1 cellular context compared by ENCODE assay signal in the genomic region with DNA sequence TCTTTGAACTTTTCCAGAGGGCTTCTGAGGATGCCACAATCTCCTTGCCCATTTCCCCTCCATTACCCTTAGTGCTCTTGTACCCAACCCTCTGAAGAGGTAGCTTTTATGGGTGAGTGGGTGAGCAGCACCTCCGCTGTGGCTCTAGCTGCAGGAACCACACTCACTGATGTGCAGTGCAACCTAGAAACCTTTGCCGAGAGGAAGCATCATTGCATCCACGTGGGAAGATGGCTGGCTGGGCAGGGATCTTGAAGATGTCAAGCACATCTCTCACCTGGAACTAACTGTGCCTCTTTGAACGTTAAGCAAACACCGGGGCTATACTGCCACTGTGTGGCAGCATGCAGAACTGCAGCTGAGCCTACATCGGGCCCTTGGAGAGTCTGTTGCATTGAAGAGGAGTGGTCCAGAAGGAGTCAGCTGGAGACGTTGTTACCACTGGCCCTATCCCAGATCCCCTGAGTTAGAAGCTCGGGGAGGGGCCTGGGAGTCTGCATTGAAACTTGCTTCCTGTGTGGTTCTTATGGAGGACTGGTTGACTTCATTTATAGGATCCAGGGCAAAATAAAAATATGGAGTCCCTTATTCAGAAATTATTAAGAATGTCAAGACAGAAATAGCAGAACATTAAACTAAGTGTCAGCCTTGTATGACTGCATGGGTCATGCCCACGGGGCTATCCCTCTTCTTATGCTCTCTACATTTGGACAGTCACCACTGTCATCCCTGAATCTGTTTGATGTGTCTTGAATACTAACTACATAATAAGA.
TF ChIP-seq lines count a peak whose summit lies in the region.

No MANE protein-coding gene starts in this region.

TF ChIP-seq in HepG2, 621 proteins besides CTCF, POLR2A, EP300 and RAD21 (continued from another document and continues in another):
- TF ChIP-seq, protein P1, sequence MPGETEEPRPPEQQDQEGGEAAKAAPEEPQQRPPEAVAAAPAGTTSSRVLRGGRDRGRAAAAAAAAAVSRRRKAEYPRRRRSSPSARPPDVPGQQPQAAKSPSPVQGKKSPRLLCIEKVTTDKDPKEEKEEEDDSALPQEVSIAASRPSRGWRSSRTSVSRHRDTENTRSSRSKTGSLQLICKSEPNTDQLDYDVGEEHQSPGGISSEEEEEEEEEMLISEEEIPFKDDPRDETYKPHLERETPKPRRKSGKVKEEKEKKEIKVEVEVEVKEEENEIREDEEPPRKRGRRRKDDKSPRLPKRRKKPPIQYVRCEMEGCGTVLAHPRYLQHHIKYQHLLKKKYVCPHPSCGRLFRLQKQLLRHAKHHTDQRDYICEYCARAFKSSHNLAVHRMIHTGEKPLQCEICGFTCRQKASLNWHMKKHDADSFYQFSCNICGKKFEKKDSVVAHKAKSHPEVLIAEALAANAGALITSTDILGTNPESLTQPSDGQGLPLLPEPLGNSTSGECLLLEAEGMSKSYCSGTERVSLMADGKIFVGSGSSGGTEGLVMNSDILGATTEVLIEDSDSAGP (CRISPR knock-in tag; IDR thresholded peaks at IDR 0.05; ENCODE audit: borderline replicate concordance): peak; percentile 36; the same call in 1 of the 2 replicates
- TF ChIP-seq GFI1 (CRISPR knock-in tag; IDR thresholded peaks at IDR 0.05; ENCODE audit: borderline replicate concordance): no peak
- peak; percentile 64; the same call in 1 of the 2 replicates for TF ChIP-seq ZSCAN31 (CRISPR knock-in tag; IDR thresholded peaks at IDR 0.05; ENCODE audit: low read depth)
- TF ChIP-seq ZNF780A (CRISPR knock-in tag; IDR thresholded peaks at IDR 0.05): no peak
- peak; percentile 57; the same call in 1 of the 2 replicates for TF ChIP-seq ZNF501 (CRISPR knock-in tag; IDR thresholded peaks at IDR 0.05)
- no peak for TF ChIP-seq SRSF9 (IDR thresholded peaks at IDR 0.05; ENCODE audit: borderline replicate concordance, insufficient read depth, low read depth, low read length, poor library complexity, severe bottlenecking)
- no peak for TF ChIP-seq FOSL1 (CRISPR knock-in tag; IDR thresholded peaks at IDR 0.05; ENCODE audit: borderline replicate concordance)
- TF ChIP-seq, protein P2, sequence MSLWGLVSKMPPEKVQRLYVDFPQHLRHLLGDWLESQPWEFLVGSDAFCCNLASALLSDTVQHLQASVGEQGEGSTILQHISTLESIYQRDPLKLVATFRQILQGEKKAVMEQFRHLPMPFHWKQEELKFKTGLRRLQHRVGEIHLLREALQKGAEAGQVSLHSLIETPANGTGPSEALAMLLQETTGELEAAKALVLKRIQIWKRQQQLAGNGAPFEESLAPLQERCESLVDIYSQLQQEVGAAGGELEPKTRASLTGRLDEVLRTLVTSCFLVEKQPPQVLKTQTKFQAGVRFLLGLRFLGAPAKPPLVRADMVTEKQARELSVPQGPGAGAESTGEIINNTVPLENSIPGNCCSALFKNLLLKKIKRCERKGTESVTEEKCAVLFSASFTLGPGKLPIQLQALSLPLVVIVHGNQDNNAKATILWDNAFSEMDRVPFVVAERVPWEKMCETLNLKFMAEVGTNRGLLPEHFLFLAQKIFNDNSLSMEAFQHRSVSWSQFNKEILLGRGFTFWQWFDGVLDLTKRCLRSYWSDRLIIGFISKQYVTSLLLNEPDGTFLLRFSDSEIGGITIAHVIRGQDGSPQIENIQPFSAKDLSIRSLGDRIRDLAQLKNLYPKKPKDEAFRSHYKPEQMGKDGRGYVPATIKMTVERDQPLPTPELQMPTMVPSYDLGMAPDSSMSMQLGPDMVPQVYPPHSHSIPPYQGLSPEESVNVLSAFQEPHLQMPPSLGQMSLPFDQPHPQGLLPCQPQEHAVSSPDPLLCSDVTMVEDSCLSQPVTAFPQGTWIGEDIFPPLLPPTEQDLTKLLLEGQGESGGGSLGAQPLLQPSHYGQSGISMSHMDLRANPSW (CRISPR knock-in tag; IDR thresholded peaks at IDR 0.05; ENCODE audit: borderline replicate concordance): no peak
- peak; percentile 30; the same call in 1 of the 2 replicates for TF ChIP-seq ZFX (CRISPR knock-in tag; IDR thresholded peaks at IDR 0.05; ENCODE audit: low read depth)
- TF ChIP-seq ZNF235 (CRISPR knock-in tag; IDR thresholded peaks at IDR 0.05; ENCODE audit: borderline replicate concordance): no peak
- TF ChIP-seq NFRKB (IDR thresholded peaks at IDR 0.05): no peak
- TF ChIP-seq, protein P3, sequence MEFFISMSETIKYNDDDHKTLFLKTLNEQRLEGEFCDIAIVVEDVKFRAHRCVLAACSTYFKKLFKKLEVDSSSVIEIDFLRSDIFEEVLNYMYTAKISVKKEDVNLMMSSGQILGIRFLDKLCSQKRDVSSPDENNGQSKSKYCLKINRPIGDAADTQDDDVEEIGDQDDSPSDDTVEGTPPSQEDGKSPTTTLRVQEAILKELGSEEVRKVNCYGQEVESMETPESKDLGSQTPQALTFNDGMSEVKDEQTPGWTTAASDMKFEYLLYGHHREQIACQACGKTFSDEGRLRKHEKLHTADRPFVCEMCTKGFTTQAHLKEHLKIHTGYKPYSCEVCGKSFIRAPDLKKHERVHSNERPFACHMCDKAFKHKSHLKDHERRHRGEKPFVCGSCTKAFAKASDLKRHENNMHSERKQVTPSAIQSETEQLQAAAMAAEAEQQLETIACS (CRISPR knock-in tag; IDR thresholded peaks at IDR 0.05): no peak
- no peak for TF ChIP-seq ZNF225 (CRISPR knock-in tag; IDR thresholded peaks at IDR 0.05)
- TF ChIP-seq, protein P4, sequence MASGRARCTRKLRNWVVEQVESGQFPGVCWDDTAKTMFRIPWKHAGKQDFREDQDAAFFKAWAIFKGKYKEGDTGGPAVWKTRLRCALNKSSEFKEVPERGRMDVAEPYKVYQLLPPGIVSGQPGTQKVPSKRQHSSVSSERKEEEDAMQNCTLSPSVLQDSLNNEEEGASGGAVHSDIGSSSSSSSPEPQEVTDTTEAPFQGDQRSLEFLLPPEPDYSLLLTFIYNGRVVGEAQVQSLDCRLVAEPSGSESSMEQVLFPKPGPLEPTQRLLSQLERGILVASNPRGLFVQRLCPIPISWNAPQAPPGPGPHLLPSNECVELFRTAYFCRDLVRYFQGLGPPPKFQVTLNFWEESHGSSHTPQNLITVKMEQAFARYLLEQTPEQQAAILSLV (CRISPR knock-in tag; IDR thresholded peaks at IDR 0.05; ENCODE audit: borderline replicate concordance): no peak
- TF ChIP-seq, protein P5, sequence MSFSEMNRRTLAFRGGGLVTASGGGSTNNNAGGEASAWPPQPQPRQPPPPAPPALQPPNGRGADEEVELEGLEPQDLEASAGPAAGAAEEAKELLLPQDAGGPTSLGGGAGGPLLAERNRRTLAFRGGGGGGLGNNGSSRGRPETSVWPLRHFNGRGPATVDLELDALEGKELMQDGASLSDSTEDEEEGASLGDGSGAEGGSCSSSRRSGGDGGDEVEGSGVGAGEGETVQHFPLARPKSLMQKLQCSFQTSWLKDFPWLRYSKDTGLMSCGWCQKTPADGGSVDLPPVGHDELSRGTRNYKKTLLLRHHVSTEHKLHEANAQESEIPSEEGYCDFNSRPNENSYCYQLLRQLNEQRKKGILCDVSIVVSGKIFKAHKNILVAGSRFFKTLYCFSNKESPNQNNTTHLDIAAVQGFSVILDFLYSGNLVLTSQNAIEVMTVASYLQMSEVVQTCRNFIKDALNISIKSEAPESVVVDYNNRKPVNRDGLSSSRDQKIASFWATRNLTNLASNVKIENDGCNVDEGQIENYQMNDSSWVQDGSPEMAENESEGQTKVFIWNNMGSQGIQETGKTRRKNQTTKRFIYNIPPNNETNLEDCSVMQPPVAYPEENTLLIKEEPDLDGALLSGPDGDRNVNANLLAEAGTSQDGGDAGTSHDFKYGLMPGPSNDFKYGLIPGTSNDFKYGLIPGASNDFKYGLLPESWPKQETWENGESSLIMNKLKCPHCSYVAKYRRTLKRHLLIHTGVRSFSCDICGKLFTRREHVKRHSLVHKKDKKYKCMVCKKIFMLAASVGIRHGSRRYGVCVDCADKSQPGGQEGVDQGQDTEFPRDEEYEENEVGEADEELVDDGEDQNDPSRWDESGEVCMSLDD (CRISPR knock-in tag; IDR thresholded peaks at IDR 0.05; ENCODE audit: borderline replicate concordance): no peak
- TF ChIP-seq SP140L (CRISPR knock-in tag; IDR thresholded peaks at IDR 0.05; ENCODE audit: borderline replicate concordance): no peak
- TF ChIP-seq SMAD3 (CRISPR knock-in tag; IDR thresholded peaks at IDR 0.05): peak; percentile 62; the same call in 1 of the 2 replicates
- no peak for TF ChIP-seq ZNF136 (CRISPR knock-in tag; IDR thresholded peaks at IDR 0.05; ENCODE audit: low read depth)
- 0 out of 2 replicates have a peak, but pooled peaks have one; percentile 16 for TF ChIP-seq MIXL1 (CRISPR knock-in tag; IDR thresholded peaks at IDR 0.05)
- no peak for TF ChIP-seq ZBTB38 (CRISPR knock-in tag; IDR thresholded peaks at IDR 0.05)
- no peak for TF ChIP-seq ADNP (CRISPR knock-in tag; IDR thresholded peaks at IDR 0.05)
- TF ChIP-seq ZNF557 (CRISPR knock-in tag; IDR thresholded peaks at IDR 0.05): 0 out of 2 replicates have a peak, but pooled peaks have one; percentile 71
- TF ChIP-seq, protein P6, sequence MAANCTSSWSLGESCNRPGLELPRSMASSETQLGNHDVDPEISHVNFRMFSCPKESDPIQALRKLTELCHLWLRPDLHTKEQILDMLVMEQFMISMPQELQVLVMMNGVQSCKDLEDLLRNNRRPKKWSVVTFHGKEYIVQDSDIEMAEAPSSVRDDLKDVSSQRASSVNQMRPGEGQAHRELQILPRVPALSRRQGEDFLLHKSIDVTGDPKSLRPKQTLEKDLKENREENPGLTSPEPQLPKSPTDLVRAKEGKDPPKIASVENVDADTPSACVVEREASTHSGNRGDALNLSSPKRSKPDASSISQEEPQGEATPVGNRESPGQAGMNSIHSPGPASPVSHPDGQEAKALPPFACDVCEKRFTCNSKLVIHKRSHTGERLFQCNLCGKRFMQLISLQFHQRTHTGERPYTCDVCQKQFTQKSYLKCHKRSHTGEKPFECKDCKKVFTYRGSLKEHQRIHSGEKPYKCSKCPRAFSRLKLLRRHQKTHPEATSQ (CRISPR knock-in tag; IDR thresholded peaks at IDR 0.05; ENCODE audit: borderline replicate concordance): no peak
- no peak for TF ChIP-seq SRSF4 (IDR thresholded peaks at IDR 0.05; ENCODE audit: low read depth, low read length, poor library complexity, severe bottlenecking)
- no peak for TF ChIP-seq ZNF776 (CRISPR knock-in tag; IDR thresholded peaks at IDR 0.05)
- TF ChIP-seq NRL (CRISPR knock-in tag; IDR thresholded peaks at IDR 0.05; ENCODE audit: borderline replicate concordance): no peak
- peak; percentile 46; the same call in 1 of the 2 replicates for TF ChIP-seq CEBPG (CRISPR knock-in tag; IDR thresholded peaks at IDR 0.05)
- TF ChIP-seq, protein P7, sequence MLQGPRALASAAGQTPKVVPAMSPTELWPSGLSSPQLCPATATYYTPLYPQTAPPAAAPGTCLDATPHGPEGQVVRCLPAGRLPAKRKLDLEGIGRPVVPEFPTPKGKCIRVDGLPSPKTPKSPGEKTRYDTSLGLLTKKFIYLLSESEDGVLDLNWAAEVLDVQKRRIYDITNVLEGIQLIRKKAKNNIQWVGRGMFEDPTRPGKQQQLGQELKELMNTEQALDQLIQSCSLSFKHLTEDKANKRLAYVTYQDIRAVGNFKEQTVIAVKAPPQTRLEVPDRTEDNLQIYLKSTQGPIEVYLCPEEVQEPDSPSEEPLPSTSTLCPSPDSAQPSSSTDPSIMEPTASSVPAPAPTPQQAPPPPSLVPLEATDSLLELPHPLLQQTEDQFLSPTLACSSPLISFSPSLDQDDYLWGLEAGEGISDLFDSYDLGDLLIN (CRISPR knock-in tag; IDR thresholded peaks at IDR 0.05; ENCODE audit: borderline replicate concordance): no peak
- TF ChIP-seq, protein P8, sequence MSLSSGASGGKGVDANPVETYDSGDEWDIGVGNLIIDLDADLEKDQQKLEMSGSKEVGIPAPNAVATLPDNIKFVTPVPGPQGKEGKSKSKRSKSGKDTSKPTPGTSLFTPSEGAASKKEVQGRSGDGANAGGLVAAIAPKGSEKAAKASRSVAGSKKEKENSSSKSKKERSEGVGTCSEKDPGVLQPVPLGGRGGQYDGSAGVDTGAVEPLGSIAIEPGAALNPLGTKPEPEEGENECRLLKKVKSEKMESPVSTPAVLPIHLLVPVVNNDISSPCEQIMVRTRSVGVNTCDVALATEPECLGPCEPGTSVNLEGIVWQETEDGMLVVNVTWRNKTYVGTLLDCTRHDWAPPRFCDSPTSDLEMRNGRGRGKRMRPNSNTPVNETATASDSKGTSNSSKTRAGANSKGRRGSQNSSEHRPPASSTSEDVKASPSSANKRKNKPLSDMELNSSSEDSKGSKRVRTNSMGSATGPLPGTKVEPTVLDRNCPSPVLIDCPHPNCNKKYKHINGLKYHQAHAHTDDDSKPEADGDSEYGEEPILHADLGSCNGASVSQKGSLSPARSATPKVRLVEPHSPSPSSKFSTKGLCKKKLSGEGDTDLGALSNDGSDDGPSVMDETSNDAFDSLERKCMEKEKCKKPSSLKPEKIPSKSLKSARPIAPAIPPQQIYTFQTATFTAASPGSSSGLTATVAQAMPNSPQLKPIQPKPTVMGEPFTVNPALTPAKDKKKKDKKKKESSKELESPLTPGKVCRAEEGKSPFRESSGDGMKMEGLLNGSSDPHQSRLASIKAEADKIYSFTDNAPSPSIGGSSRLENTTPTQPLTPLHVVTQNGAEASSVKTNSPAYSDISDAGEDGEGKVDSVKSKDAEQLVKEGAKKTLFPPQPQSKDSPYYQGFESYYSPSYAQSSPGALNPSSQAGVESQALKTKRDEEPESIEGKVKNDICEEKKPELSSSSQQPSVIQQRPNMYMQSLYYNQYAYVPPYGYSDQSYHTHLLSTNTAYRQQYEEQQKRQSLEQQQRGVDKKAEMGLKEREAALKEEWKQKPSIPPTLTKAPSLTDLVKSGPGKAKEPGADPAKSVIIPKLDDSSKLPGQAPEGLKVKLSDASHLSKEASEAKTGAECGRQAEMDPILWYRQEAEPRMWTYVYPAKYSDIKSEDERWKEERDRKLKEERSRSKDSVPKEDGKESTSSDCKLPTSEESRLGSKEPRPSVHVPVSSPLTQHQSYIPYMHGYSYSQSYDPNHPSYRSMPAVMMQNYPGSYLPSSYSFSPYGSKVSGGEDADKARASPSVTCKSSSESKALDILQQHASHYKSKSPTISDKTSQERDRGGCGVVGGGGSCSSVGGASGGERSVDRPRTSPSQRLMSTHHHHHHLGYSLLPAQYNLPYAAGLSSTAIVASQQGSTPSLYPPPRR (CRISPR knock-in tag; IDR thresholded peaks at IDR 0.05; ENCODE audit: borderline replicate concordance): no peak
- 0 out of 2 replicates have a peak, but pooled peaks have one; percentile 36 for TF ChIP-seq ZBTB3 (CRISPR knock-in tag; IDR thresholded peaks at IDR 0.05; ENCODE audit: borderline replicate concordance, low read depth)
- TF ChIP-seq, protein P9, sequence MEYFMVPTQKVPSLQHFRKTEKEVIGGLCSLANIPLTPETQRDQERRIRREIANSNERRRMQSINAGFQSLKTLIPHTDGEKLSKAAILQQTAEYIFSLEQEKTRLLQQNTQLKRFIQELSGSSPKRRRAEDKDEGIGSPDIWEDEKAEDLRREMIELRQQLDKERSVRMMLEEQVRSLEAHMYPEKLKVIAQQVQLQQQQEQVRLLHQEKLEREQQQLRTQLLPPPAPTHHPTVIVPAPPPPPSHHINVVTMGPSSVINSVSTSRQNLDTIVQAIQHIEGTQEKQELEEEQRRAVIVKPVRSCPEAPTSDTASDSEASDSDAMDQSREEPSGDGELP (IDR thresholded peaks at IDR 0.05; ENCODE audit: borderline replicate concordance, low read depth): peak; percentile 53; the same call in 1 of the 2 replicates
- 0 out of 2 replicates have a peak, but pooled peaks have one; percentile 24 for TF ChIP-seq KMT2B (CRISPR knock-in tag; IDR thresholded peaks at IDR 0.05)
- no peak for TF ChIP-seq ZNF510 (CRISPR knock-in tag; IDR thresholded peaks at IDR 0.05; ENCODE audit: low read depth)
- no peak for TF ChIP-seq ZFP1 (CRISPR knock-in tag; IDR thresholded peaks at IDR 0.05)
- no peak for TF ChIP-seq SATB2 (CRISPR knock-in tag; IDR thresholded peaks at IDR 0.05)
- TF ChIP-seq ZNF329 (CRISPR knock-in tag; IDR thresholded peaks at IDR 0.05; ENCODE audit: low read depth): no peak
- TF ChIP-seq ISL2 (CRISPR knock-in tag; IDR thresholded peaks at IDR 0.05): 0 out of 2 replicates have a peak, but pooled peaks have one; percentile 22
- TF ChIP-seq HOXA3 (CRISPR knock-in tag; IDR thresholded peaks at IDR 0.05): peak; percentile 46; the same call in 1 of the 2 replicates
